ENCODE assay signal across 19 cellular contexts in the genomic region with DNA sequence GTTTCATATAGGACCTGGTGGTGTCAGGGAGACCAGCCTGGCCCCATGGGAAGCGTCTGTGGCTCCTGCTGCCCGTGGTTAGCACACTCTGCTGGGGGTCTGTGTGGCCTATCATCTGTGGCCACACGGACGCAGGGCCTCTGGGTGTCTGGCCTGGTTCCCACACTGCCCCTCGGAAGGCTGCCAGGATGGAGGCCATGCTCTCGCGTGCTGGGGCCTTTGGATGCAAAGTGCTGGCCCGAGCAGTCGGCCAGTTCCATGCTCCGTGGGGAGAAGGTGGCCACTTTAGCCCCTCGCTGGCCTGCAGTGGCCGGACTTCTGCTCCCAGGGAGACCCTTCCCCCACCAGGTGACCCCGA. TPM values are rescaled to one million over a fixed set of nuclear protein-coding genes. Genes with fewer than 3 reads are reported as not detected.
DNase-seq lines count a peak whose midpoint lies in the region; ATAC-seq and TF ChIP-seq lines count a peak whose summit lies in the region.
"Had no signal": no experiment of that assay in that cellular context is flagged by ENCODE, and none has a peak within 500 bp of the region (broad histone marks: within the 10 kb centered on the region; RNA-seq: fewer than 3 reads in every experiment).

No MANE protein-coding gene starts in this region.

- intact Hi-C loops in mucosa of descending colon (cut with DNase I, micrococcal nuclease), result no loop called here

- H3K4me2 ChIP-seq in BLaER1 treated with 17β-estradiol and CSF1 and Interleukin-3, amounts not matched to agents 10 nM and 100 nM, result peak overlapping the region in 7 of 11 experiments; percentile 20 to 74 (median 56); a peak in 11 of 22 replicates
- H3K4me2 ChIP-seq: A549 had no signal

- H3K9me3 Mint-ChIP-seq in progenitor cell of endocrine pancreas (ENCODE audit: low read depth), result peaks cover 10% of the 10 kb centered on the region

- no peak overlapping the region for H3K4me3 Mint-ChIP-seq in progenitor cell of endocrine pancreas (ENCODE audit: low read depth)
- H3K4me3 Mint-ChIP-seq: HFFc6 had no signal

- no peaks in the 10 kb centered on the region for H3K36me3 Mint-ChIP-seq in progenitor cell of endocrine pancreas (ENCODE audit: insufficient read depth)

- peaks cover 87 to 100% (median 94%) of the 10 kb centered on the region in 11 experiments for H3K36me3 ChIP-seq in BLaER1 treated with 17β-estradiol and CSF1 and Interleukin-3, amounts not matched to agents 10 nM and 100 nM
- no peaks in the 10 kb centered on the region for H3K36me3 ChIP-seq in mucosa of descending colon (ENCODE audit: low read depth)

- TF ChIP-seq CTCF in progenitor cell of endocrine pancreas (IDR thresholded peaks at IDR 0.05; ENCODE audit: unreplicated experiment), result no peak
- TF ChIP-seq CTCF in mucosa of descending colon (IDR thresholded peaks at IDR 0.05), result no peak

- peaks cover 6 to 11% (median 8%) of the 10 kb centered on the region in 11 experiments for H3K9me3 ChIP-seq in BLaER1 treated with 17β-estradiol and CSF1 and Interleukin-3, amounts not matched to agents 10 nM and 100 nM (replicated peaks in 1 of 11)
- peaks cover 6% of the 10 kb centered on the region for H3K9me3 ChIP-seq in mucosa of descending colon
- H3K9me3 ChIP-seq: A549 had no signal

- H3K9ac ChIP-seq in BLaER1 treated with 17β-estradiol and CSF1 and Interleukin-3, amounts not matched to agents 10 nM and 100 nM, result 0 out of 22 replicates have a peak overlapping the region, but pooled peaks of 3 of the 11 experiments have one; percentile 25 to 35 (median 33)

- peaks cover 0 to 62% (median 44%) of the 10 kb centered on the region in 10 experiments; a peak in 17 of 20 replicates for H3K4me1 ChIP-seq in BLaER1 treated with 17β-estradiol and CSF1 and Interleukin-3, amounts not matched to agents 10 nM and 100 nM
- H3K4me1 ChIP-seq in mucosa of descending colon (ENCODE audit: low read depth), result no peaks in the 10 kb centered on the region
- H3K4me1 ChIP-seq: A549 had no signal

- H3K27me3 ChIP-seq in BLaER1 treated with 17β-estradiol and CSF1 and Interleukin-3, amounts not matched to agents 10 nM and 100 nM, result no peaks in the 10 kb centered on the region

- ATAC-seq in mucosa of descending colon (no peak), GM21528 (IDR thresholded peaks at IDR 0.05; ENCODE audit: low FRiP score, unreplicated experiment) (no peak)
- ATAC-seq: A549, K562 had no signal

- peak; percentile 10 for DNase-seq in activated T-cell treated with anti-CD3 and anti-CD28 coated beads, Interleukin-2, amount 50 U/mL, for 1 hour
- DNase-seq in activated T-cell treated with anti-CD3 and anti-CD28 coated beads for 4 hours, result no peak
- DNase-seq in ecto neural progenitor cell (ENCODE audit: low spot score), result peak; percentile 36
- DNase-seq in progenitor cell of endocrine pancreas (ENCODE audit: low spot score, unreplicated experiment), result peak; percentile 1
- no peak for DNase-seq in mucosa of descending colon
- no peak for DNase-seq in medulla oblongata (ENCODE audit: extremely low spot score)
- DNase-seq: COR-L47, DMS153, HFFc6, NCI-H1417 treated with DMSO at 0.1 percent for 48 hours, NCI-H2029, NCI-H2171 treated with DMSO at 0.1 percent for 48 hours, NCI-H748 treated with DMSO at 0.1 percent for 48 hours had no signal

- H3K4me1 Mint-ChIP-seq in progenitor cell of endocrine pancreas (ENCODE audit: low read depth), result no peaks in the 10 kb centered on the region

- no peak overlapping the region for H3K27ac Mint-ChIP-seq in progenitor cell of endocrine pancreas
- H3K27ac Mint-ChIP-seq: HFFc6 had no signal

- peaks cover 3% of the 10 kb centered on the region for H3K27me3 Mint-ChIP-seq in progenitor cell of endocrine pancreas

- peaks cover 33 to 87% (median 84%) of the 10 kb centered on the region in 11 experiments for H4K20me1 ChIP-seq in BLaER1 treated with 17β-estradiol and CSF1 and Interleukin-3, amounts not matched to agents 10 nM and 100 nM

- no peak overlapping the region for H3K4me3 ChIP-seq in BLaER1 treated with 17β-estradiol and CSF1 and Interleukin-3, amounts not matched to agents 10 nM and 100 nM
- H3K4me3 ChIP-seq in mucosa of descending colon, result no peak overlapping the region
- H3K4me3 ChIP-seq: A549, K562 had no signal

- no peak overlapping the region for H3K27ac ChIP-seq in BLaER1 treated with 17β-estradiol and CSF1 and Interleukin-3, amounts not matched to agents 10 nM and 100 nM
- H3K27ac ChIP-seq: A549, C4-2B, RWPE1 had no signal

RNA-seq across cellular contexts. Expression of a gene that starts 20.8 kb away (rescaled TPM):
- total RNA-seq in progenitor cell of endocrine pancreas (5.1 and 5.7 TPM in 2 replicates), mucosa of descending colon (10 to 100 TPM in 1 of 3 donors, 1 to 10 TPM in 2; 2.1 to 17.9 (median 2.7) TPM)
- total RNA-seq: HFFc6 had no signal

Comparison
In these comparisons a context has a peak if more than half of its experiments do, and no peak if none do; other contexts are left out.
1. DNase-seq: peak in activated T-cell treated with anti-CD3 and anti-CD28 coated beads, Interleukin-2, amount 50 U/mL, for 1 hour (single experiment), ecto neural progenitor cell (single experiment) and progenitor cell of endocrine pancreas (single experiment); none in activated T-cell treated with anti-CD3 and anti-CD28 coated beads for 4 hours (single experiment), mucosa of descending colon (0 of 3) and medulla oblongata (single experiment).